7 cellular contexts compared by ENCODE assay signal in genomic region chr17:51165680-51166197, GRCh38.
DNase-seq lines count a peak whose midpoint lies in the region; ATAC-seq and TF ChIP-seq lines count a peak whose summit lies in the region.

No MANE protein-coding gene starts in this region.

- peak overlapping the region; percentile 80 to 99 for H3K9ac ChIP-seq in duodenal mucosa (ENCODE audit: low read depth in 1 of 2, low read length in 2 of 2)
- H3K9ac ChIP-seq in mucosa of rectum (ENCODE audit: low read depth in 1 of 2, low read length in 2 of 2): peak overlapping the region; percentile 92 to 97

- no peaks in the 10 kb centered on the region for H3K27me3 ChIP-seq in GM06990 (replicated peaks; ENCODE audit: control insufficient read depth, insufficient read depth, low read length)
- no peaks in the 10 kb centered on the region for H3K27me3 ChIP-seq in RWPE2 (ENCODE audit: insufficient read depth, poor library complexity, severe bottlenecking)
- no peaks in the 10 kb centered on the region for H3K27me3 ChIP-seq in duodenal mucosa (ENCODE audit: control insufficient read depth in 1 of 2, insufficient read depth in 2 of 2, low read length in 2 of 2)
- no peaks in the 10 kb centered on the region for H3K27me3 ChIP-seq in mucosa of rectum (ENCODE audit: control insufficient read depth in 2 of 2, insufficient read depth in 2 of 2, low read length in 2 of 2)

- H3K27ac ChIP-seq in RWPE2 (ENCODE audit: poor library complexity, severe bottlenecking) (peak overlapping the region; percentile 77), duodenal mucosa (ENCODE audit: low read depth, low read length) (peak overlapping the region; percentile 94), mucosa of rectum (ENCODE audit: low read depth in 2 of 2, low read length in 2 of 2) (peak overlapping the region; percentile 91 to 96)

- DNase-seq in GM06990 (ENCODE audit: extremely low read depth, insufficient read length) (no peak), RWPE2 (ENCODE audit: low spot score) (peak; percentile 64), retina (no peak), cerebellar nuclear complex (lab: John Stamatoyannopoulos, UW) (no peak)

- ATAC-seq in HG02610 (IDR thresholded peaks at IDR 0.05; ENCODE audit: unreplicated experiment) (peak; percentile 1), RWPE2 (ENCODE audit: low read depth) (peak; percentile 43)

- TF ChIP-seq CTCF in GM06990 (IDR thresholded peaks at IDR 0.05; ENCODE audit: insufficient read depth, low read length, poor library complexity, severe bottlenecking): no peak
- TF ChIP-seq CTCF in RWPE2 (IDR thresholded peaks at IDR 0.05; ENCODE audit: poor library complexity, severe bottlenecking): no peak

- H3K36me3 ChIP-seq in GM06990 (ENCODE audit: control insufficient read depth, insufficient read depth, low read length) (peaks cover 14% of the 10 kb centered on the region), RWPE2 (ENCODE audit: low read depth) (peaks cover 62% of the 10 kb centered on the region), duodenal mucosa (ENCODE audit: control insufficient read depth in 1 of 2, insufficient read depth in 2 of 2, low read length in 2 of 2) (peaks cover 8 to 38% of the 10 kb centered on the region in 2 donors), mucosa of rectum (ENCODE audit: control insufficient read depth in 2 of 2, insufficient read depth in 2 of 2, low read length in 2 of 2) (peaks cover 13 to 23% of the 10 kb centered on the region in 2 donors)

- H3K4me3 ChIP-seq in GM06990 (replicated peaks; ENCODE audit: low read depth, low read length): peak overlapping the region; percentile 88
- H3K4me3 ChIP-seq in RWPE2 (ENCODE audit: severe bottlenecking): peak overlapping the region; percentile 84
- H3K4me3 ChIP-seq in duodenal mucosa (ENCODE audit: low read depth in 1 of 2, low read length in 2 of 2): peak overlapping the region; percentile 73 to 95
- H3K4me3 ChIP-seq in mucosa of rectum (ENCODE audit: low read length in 2 of 2): peak overlapping the region; percentile 89 to 90

- no peaks in the 10 kb centered on the region for H3K9me3 ChIP-seq in RWPE2 (ENCODE audit: severe bottlenecking)
- H3K9me3 ChIP-seq in duodenal mucosa (ENCODE audit: control insufficient read depth in 1 of 2, low read length in 2 of 2): no peaks in the 10 kb centered on the region
- H3K9me3 ChIP-seq in mucosa of rectum (ENCODE audit: control insufficient read depth in 2 of 2, low read length in 2 of 2): no peaks in the 10 kb centered on the region

- H3K4me1 ChIP-seq in RWPE2 (ENCODE audit: insufficient read depth, poor library complexity, severe bottlenecking) (no peaks in the 10 kb centered on the region), duodenal mucosa (ENCODE audit: control insufficient read depth in 1 of 2, insufficient read depth in 2 of 2, low read length in 2 of 2) (peaks cover 8 to 16% of the 10 kb centered on the region in 2 donors), mucosa of rectum (ENCODE audit: control insufficient read depth in 2 of 2, insufficient read depth in 2 of 2, low read length in 2 of 2) (peaks cover 13 to 18% of the 10 kb centered on the region in 2 donors)
